Comparison of ENCODE assay signal across 8 cellular contexts in the genomic region with DNA sequence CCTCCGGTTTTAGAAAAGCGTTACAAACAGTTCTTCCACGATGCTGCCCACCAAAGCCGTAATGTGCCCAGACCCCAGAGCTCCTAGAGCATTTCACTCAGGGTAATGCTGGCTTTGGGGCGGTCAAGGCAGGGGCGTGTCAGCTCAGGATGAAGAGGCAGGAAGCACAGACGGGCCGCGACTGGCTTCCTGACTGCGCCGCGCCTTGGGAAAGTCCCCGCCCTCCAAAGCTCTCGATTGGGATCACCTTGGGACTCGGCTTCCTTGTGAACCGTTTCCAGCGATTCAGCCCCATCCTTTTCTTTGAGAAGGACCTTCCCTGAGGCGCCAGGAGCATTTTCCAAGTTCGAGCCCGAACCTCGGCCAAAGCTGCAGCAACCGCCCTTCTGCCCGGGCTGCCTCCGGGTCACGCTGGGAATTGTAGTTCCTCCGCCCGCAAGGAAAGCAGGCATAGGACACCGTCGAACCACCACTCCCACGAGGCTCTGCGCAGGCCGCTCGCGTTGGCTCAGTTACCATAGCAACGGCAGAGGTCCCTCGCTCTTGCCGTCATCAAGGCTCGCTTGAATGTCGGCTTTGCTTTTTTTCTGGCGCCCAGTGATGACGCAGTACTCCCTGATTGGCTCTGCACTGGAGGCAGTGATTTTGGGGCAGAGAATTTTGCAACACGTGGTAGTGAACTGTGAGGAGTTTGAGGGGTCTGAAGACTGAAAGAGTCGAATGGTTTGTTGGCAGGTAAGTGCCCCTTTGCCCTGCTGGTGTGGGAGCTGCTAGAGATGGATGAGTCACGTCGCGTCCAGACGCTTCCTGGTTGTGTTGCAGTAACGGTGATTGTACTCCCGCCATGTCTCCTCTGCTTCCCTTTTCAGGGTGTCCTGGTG. TPM values are rescaled to one million over a fixed set of nuclear protein-coding genes. Genes with fewer than 3 reads are reported as not detected.
A peak's percentile ranks its signal among the peaks of the same experiment; 100 is the strongest.
DNase-seq lines count a peak whose midpoint lies in the region; ATAC-seq and TF ChIP-seq lines count a peak whose summit lies in the region.

CCDC191 (minus strand) TSS at position 397 of the 881 bp plus-strand sequence; CDS start at position 337, 60 bp downstream.
QTRT2 (plus strand) TSS at position 608 of the 881 bp plus-strand sequence. CDS start 8,521 bp downstream, outside the sequence.

- H3K4me1 Mint-ChIP-seq in activated T-helper 2 cell treated with anti-CD3 and anti-CD28 coated beads, Interferon-gamma antibody, Interleukin-2, Interleukin-4, amounts not matched to agents 10 μg/mL and 5 μg/mL and 100 μg/mL, durations not matched to agents 14 hours and 24 hours and 36 hours (ENCODE audit: low read depth) = peaks cover 22% of the 10 kb centered on the region
- peaks cover 26 to 60% (median 53%) of the 10 kb centered on the region in 4 donors for H3K4me1 Mint-ChIP-seq in naive thymus-derived CD8-positive, alpha-beta T cell
- peaks cover 22 to 45% of the 10 kb centered on the region in 2 donors for H3K4me1 Mint-ChIP-seq in stimulated activated naive B cell treated with anti-CD40 and anti-IgM and Interleukin-4, amounts not matched to agents 10 μg/mL and 1 μg/mL and 100 μg/mL, for 72 hours

- peak; percentile 99 for DNase-seq in EL
- peak; percentile 100 for DNase-seq in H4 (ENCODE audit: low spot score)
- DNase-seq in LNCaP clone FGC (ENCODE audit: low read depth) = peak; percentile 98
- DNase-seq in RPMI8226 = peak; percentile 99
- peak; percentile 98 for DNase-seq in activated T-helper 2 cell treated with anti-CD3 and anti-CD28 coated beads, Interferon-gamma antibody, Interleukin-2, Interleukin-4, amounts not matched to agents 10 μg/mL and 5 μg/mL and 100 μg/mL, durations not matched to agents 14 hours and 24 hours and 36 hours (ENCODE audit: low spot score)
- peak; percentile 99 for DNase-seq in fibroblast of peridontal ligament (ENCODE audit: extremely low read depth)
- DNase-seq in naive thymus-derived CD8-positive, alpha-beta T cell = peak; percentile 85 to 100 (median 99)
- peak; percentile 99 for DNase-seq in stimulated activated naive B cell treated with anti-CD40 and anti-IgM and Interleukin-4, amounts not matched to agents 10 μg/mL and 1 μg/mL and 100 μg/mL, for 72 hours

- H3K27me3 Mint-ChIP-seq in activated T-helper 2 cell treated with anti-CD3 and anti-CD28 coated beads, Interferon-gamma antibody, Interleukin-2, Interleukin-4, amounts not matched to agents 10 μg/mL and 5 μg/mL and 100 μg/mL, durations not matched to agents 14 hours and 24 hours and 36 hours (ENCODE audit: low read depth) = no peaks in the 10 kb centered on the region
- peaks cover 0 to 4% (median 0%) of the 10 kb centered on the region in 5 donors for H3K27me3 Mint-ChIP-seq in naive thymus-derived CD8-positive, alpha-beta T cell
- H3K27me3 Mint-ChIP-seq in stimulated activated naive B cell treated with anti-CD40 and anti-IgM and Interleukin-4, amounts not matched to agents 10 μg/mL and 1 μg/mL and 100 μg/mL, for 72 hours = no peaks in the 10 kb centered on the region

- peak within 1 kb of the TSS; percentile 94 for H3K4me3 ChIP-seq in LNCaP clone FGC (ENCODE audit: low read depth, low read length)

- no peak for TF ChIP-seq CTCF in LNCaP clone FGC (IDR thresholded peaks at IDR 0.05; ENCODE audit: control insufficient read depth, extremely low read depth, insufficient read depth)

- peak; percentile 95 to 96 for ATAC-seq in naive thymus-derived CD8-positive, alpha-beta T cell
- peak; percentile 96 to 97 for ATAC-seq in stimulated activated naive B cell treated with anti-CD40 and anti-IgM and Interleukin-4, amounts not matched to agents 10 μg/mL and 1 μg/mL and 100 μg/mL, for 72 hours (replicated peaks)

- intact Hi-C loops in activated T-helper 2 cell treated with anti-CD3 and anti-CD28 coated beads, Interferon-gamma antibody, Interleukin-2, Interleukin-4, amounts not matched to agents 10 μg/mL and 5 μg/mL and 100 μg/mL, durations not matched to agents 14 hours and 24 hours and 36 hours (cut with micrococcal nuclease) = loop anchor here (1.0 to 2.0 kb wide), 8 partner anchors 110 to 1091 kb away; partner anchors contain the start of genes GRAMD1C, NAA50, SPICE1 and USF3

- POLR2A ChIA-PET in naive thymus-derived CD8-positive, alpha-beta T cell (lab: Charles Lee) = interaction anchor here (0.8 to 1.2 kb wide), 3 partner anchors 157 to 1090 kb away, joined by 3 to 9 read pairs (median 3); partner anchors contain the start of genes NAA50 and ZBTB20

- H3K9me3 Mint-ChIP-seq in activated T-helper 2 cell treated with anti-CD3 and anti-CD28 coated beads, Interferon-gamma antibody, Interleukin-2, Interleukin-4, amounts not matched to agents 10 μg/mL and 5 μg/mL and 100 μg/mL, durations not matched to agents 14 hours and 24 hours and 36 hours = no peaks in the 10 kb centered on the region
- H3K9me3 Mint-ChIP-seq in naive thymus-derived CD8-positive, alpha-beta T cell = no peaks in the 10 kb centered on the region
- H3K9me3 Mint-ChIP-seq in stimulated activated naive B cell treated with anti-CD40 and anti-IgM and Interleukin-4, amounts not matched to agents 10 μg/mL and 1 μg/mL and 100 μg/mL, for 72 hours = no peaks in the 10 kb centered on the region

- peaks cover 16% of the 10 kb centered on the region for H3K36me3 Mint-ChIP-seq in activated T-helper 2 cell treated with anti-CD3 and anti-CD28 coated beads, Interferon-gamma antibody, Interleukin-2, Interleukin-4, amounts not matched to agents 10 μg/mL and 5 μg/mL and 100 μg/mL, durations not matched to agents 14 hours and 24 hours and 36 hours (ENCODE audit: low read depth)
- H3K36me3 Mint-ChIP-seq in naive thymus-derived CD8-positive, alpha-beta T cell = peaks cover 0 to 11% (median 7%) of the 10 kb centered on the region in 3 donors
- peaks cover 17 to 24% of the 10 kb centered on the region in 2 donors for H3K36me3 Mint-ChIP-seq in stimulated activated naive B cell treated with anti-CD40 and anti-IgM and Interleukin-4, amounts not matched to agents 10 μg/mL and 1 μg/mL and 100 μg/mL, for 72 hours

- H3K27ac Mint-ChIP-seq in activated T-helper 2 cell treated with anti-CD3 and anti-CD28 coated beads, Interferon-gamma antibody, Interleukin-2, Interleukin-4, amounts not matched to agents 10 μg/mL and 5 μg/mL and 100 μg/mL, durations not matched to agents 14 hours and 24 hours and 36 hours = peak within 1 kb of the TSS; percentile 89
- peak within 1 kb of the TSS; percentile 91 to 99 (median 96) for H3K27ac Mint-ChIP-seq in naive thymus-derived CD8-positive, alpha-beta T cell
- H3K27ac Mint-ChIP-seq in stimulated activated naive B cell treated with anti-CD40 and anti-IgM and Interleukin-4, amounts not matched to agents 10 μg/mL and 1 μg/mL and 100 μg/mL, for 72 hours = peak within 1 kb of the TSS; percentile 96

- H3K4me3 Mint-ChIP-seq in activated T-helper 2 cell treated with anti-CD3 and anti-CD28 coated beads, Interferon-gamma antibody, Interleukin-2, Interleukin-4, amounts not matched to agents 10 μg/mL and 5 μg/mL and 100 μg/mL, durations not matched to agents 14 hours and 24 hours and 36 hours (ENCODE audit: low read depth) = peak within 1 kb of the TSS; percentile 91
- peak within 1 kb of the TSS; percentile 90 to 99 (median 95) for H3K4me3 Mint-ChIP-seq in naive thymus-derived CD8-positive, alpha-beta T cell
- H3K4me3 Mint-ChIP-seq in stimulated activated naive B cell treated with anti-CD40 and anti-IgM and Interleukin-4, amounts not matched to agents 10 μg/mL and 1 μg/mL and 100 μg/mL, for 72 hours = peak within 1 kb of the TSS; percentile 93 to 94

RNA-seq across cellular contexts. Expression of gene CCDC191, which starts in this region (rescaled TPM):
- 0.43 and 0.56 TPM in 2 replicates for total RNA-seq in H4 (2014; rRNA removed; shearing (Covaris generic))
- total RNA-seq in activated T-helper 2 cell treated with anti-CD3 and anti-CD28 coated beads, Interferon-gamma antibody, Interleukin-2, Interleukin-4, amounts not matched to agents 10 μg/mL and 5 μg/mL and 100 μg/mL, durations not matched to agents 14 hours and 24 hours and 36 hours = 0.68 and 0.76 TPM in 2 replicates
- total RNA-seq in naive thymus-derived CD8-positive, alpha-beta T cell = 1 to 10 TPM; 5.8 to 6.9 TPM
- polyA plus RNA-seq in naive thymus-derived CD8-positive, alpha-beta T cell = 1 to 10 TPM; 1.9 to 2.1 (median 2.1) TPM

RNA-seq across cellular contexts. Expression of gene QTRT2, which starts in this region (rescaled TPM):
- 18.7 and 23.6 TPM in 2 replicates for total RNA-seq in H4 (2014; rRNA removed; shearing (Covaris generic))
- 40.2 and 41.3 TPM in 2 replicates for total RNA-seq in activated T-helper 2 cell treated with anti-CD3 and anti-CD28 coated beads, Interferon-gamma antibody, Interleukin-2, Interleukin-4, amounts not matched to agents 10 μg/mL and 5 μg/mL and 100 μg/mL, durations not matched to agents 14 hours and 24 hours and 36 hours
- total RNA-seq in naive thymus-derived CD8-positive, alpha-beta T cell = 10 to 100 TPM; 35.7 to 36.3 TPM
- polyA plus RNA-seq in naive thymus-derived CD8-positive, alpha-beta T cell = 10 to 100 TPM in 2 of 3 donors, 1 to 10 TPM in 1; 8.1 to 12.9 (median 12.0) TPM

Comparison
In these comparisons a context has a peak if more than half of its experiments do, and no peak if none do; other contexts are left out.
1. Peak in every context shown above with its lines: DNase-seq, ATAC-seq and H3K4me3 ChIP-seq.